ENCODE assay signal across 19 cellular contexts in the genomic region with DNA sequence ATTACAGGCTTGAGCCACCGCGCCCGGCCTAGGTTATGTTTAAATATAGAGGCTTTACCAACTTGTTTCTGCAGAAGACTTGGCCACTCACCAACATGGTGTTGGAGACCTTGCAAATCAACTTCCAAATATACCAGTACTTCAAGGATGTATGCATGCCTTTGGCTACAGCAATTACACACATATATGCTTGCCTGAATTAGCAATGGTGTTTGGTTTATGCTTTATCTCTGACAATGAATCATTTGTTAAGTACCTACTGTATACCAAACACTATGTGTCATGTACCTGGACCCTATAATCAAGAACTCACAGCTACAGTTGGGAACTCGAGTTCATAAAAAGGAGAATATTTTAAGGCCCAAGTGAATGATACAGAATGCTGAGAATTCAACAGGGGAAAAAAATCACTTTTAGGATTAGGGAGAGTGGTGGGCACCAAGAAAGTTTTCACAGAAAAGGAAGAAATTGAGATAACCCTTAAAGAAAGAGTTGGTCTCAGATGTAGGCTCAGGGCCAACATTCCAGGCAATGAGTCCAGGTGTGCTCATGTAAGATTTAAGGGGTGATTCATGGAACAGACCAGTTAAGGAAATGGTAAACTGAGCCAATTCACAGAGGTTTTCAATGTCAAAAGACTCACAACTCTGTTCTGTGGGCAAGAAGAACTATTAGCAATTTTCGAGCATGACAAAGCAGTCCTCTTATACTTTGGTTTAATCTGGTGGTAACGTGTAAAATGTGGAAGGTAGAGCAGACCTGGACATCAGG.
A peak's percentile ranks its signal among the peaks of the same experiment; 100 is the strongest.
DNase-seq lines count a peak whose midpoint lies in the region; ATAC-seq, FAIRE-seq and TF ChIP-seq lines count a peak whose summit lies in the region.
"Had no signal": no experiment of that assay in that cellular context is flagged by ENCODE, and none has a peak within 500 bp of the region (broad histone marks: within the 10 kb centered on the region; RNA-seq: fewer than 3 reads in every experiment).

No MANE protein-coding gene starts in this region.

- CTCF ChIA-PET in RWPE1 (lab: Yijun Ruan, JAX): no interaction called here

- peak; percentile 82 for ATAC-seq in esophagus mucosa
- no peak for ATAC-seq in GM19395 (IDR thresholded peaks at IDR 0.05; ENCODE audit: unreplicated experiment)
- ATAC-seq: GM23338 had no signal

- no peaks in the 10 kb centered on the region for H3K79me2 ChIP-seq in astrocyte (ENCODE audit: insufficient read depth, low read length)

- no peaks in the 10 kb centered on the region for H3K36me3 ChIP-seq in astrocyte (ENCODE audit: insufficient read depth, low read length)
- H3K36me3 ChIP-seq: BLaER1 treated with 17β-estradiol and CSF1 and Interleukin-3, amounts not matched to agents 10 nM and 100 nM had no signal

- H3K36me3 Mint-ChIP-seq in astrocyte (ENCODE audit: low read depth, unreplicated experiment): no peaks in the 10 kb centered on the region

- no peak overlapping the region for H3K4me2 ChIP-seq in astrocyte (ENCODE audit: low read length)
- H3K4me2 ChIP-seq: BLaER1 treated with 17β-estradiol and CSF1 and Interleukin-3, amounts not matched to agents 10 nM and 100 nM; GM23338 had no signal

- H4K20me1 ChIP-seq in astrocyte (ENCODE audit: insufficient read depth, low read length): no peaks in the 10 kb centered on the region
- H4K20me1 ChIP-seq: BLaER1 treated with 17β-estradiol and CSF1 and Interleukin-3, amounts not matched to agents 10 nM and 100 nM had no signal

- H3K27ac Mint-ChIP-seq in astrocyte (ENCODE audit: unreplicated experiment): no peak overlapping the region
- H3K27ac Mint-ChIP-seq: B cell; CD4-positive, alpha-beta T cell; GM23338; HFFc6 had no signal

- peaks cover 1% of the 10 kb centered on the region for H3K4me1 Mint-ChIP-seq in astrocyte (ENCODE audit: low read depth, unreplicated experiment)
- H3K4me1 Mint-ChIP-seq: B cell had no signal

- no peak overlapping the region for H3K4me3 ChIP-seq in astrocyte (ENCODE audit: insufficient read depth, low read depth, low read length)
- H3K4me3 ChIP-seq: BLaER1 treated with 17β-estradiol and CSF1 and Interleukin-3, amounts not matched to agents 10 nM and 100 nM; GM23338 had no signal

- no peaks in the 10 kb centered on the region for H3K9me3 ChIP-seq in astrocyte (ENCODE audit: insufficient read depth, low read depth, low read length)
- H3K9me3 ChIP-seq: BLaER1 treated with 17β-estradiol and CSF1 and Interleukin-3, amounts not matched to agents 10 nM and 100 nM; Caco-2 had no signal

- peaks cover 3% of the 10 kb centered on the region for H3K27me3 ChIP-seq in astrocyte (ENCODE audit: insufficient read depth, low read length)

- TF ChIP-seq CTCF in RWPE1 (conservative IDR thresholded peaks at IDR 0.05; ENCODE audit: low read depth): no peak
- no peak for TF ChIP-seq CTCF in astrocyte (IDR thresholded peaks at IDR 0.05; ENCODE audit: insufficient read depth, low read depth, low read length)

- DNase-seq in RWPE1 (ENCODE audit: low spot score) (peak; percentile 16), astrocyte (ENCODE audit: low read depth) (no peak), CD1c-positive myeloid dendritic cell (ENCODE audit: extremely low spot score) (no peak), DMS79 (lab: John Stamatoyannopoulos, UW) (no peak)
- DNase-seq: Caco-2; CD4-positive, alpha-beta T cell; GDM1; HCEC 1CT; HFFc6 had no signal

- POLR2A ChIA-PET in RWPE1 (lab: Yijun Ruan, JAX; ENCODE audit: low non-redundant PET): no interaction called here

- H3K27ac ChIP-seq in RWPE1: no peak overlapping the region
- H3K27ac ChIP-seq in astrocyte (ENCODE audit: low read depth, low read length): no peak overlapping the region
- H3K27ac ChIP-seq: BLaER1 treated with 17β-estradiol and CSF1 and Interleukin-3, amounts not matched to agents 10 nM and 100 nM; HL-60 had no signal

- no peak overlapping the region for H3K9ac ChIP-seq in astrocyte (ENCODE audit: low read length)
- H3K9ac ChIP-seq: BLaER1 treated with 17β-estradiol and CSF1 and Interleukin-3, amounts not matched to agents 10 nM and 100 nM had no signal

- H3K9me3 Mint-ChIP-seq in astrocyte (ENCODE audit: unreplicated experiment): no peaks in the 10 kb centered on the region
- H3K9me3 Mint-ChIP-seq: CD4-positive, alpha-beta T cell; GM23338; HFFc6 had no signal

- peaks cover 25% of the 10 kb centered on the region for H3K27me3 Mint-ChIP-seq in astrocyte (ENCODE audit: low read depth, unreplicated experiment)
- H3K27me3 Mint-ChIP-seq: B cell had no signal

- H2AFZ ChIP-seq in astrocyte (ENCODE audit: low read depth, low read length): no peak overlapping the region
- H2AFZ ChIP-seq: GM23338 had no signal

- FAIRE-seq in astrocyte (lab: Jason Lieb, UNC): peak; percentile 75
- FAIRE-seq: D721Med, GM12892, GM18507, H54 had no signal

- H3K4me3 Mint-ChIP-seq in astrocyte (ENCODE audit: unreplicated experiment): no peak overlapping the region
- H3K4me3 Mint-ChIP-seq: B cell; CD4-positive, alpha-beta T cell; GM23338; HFFc6 had no signal

- H3K4me1 ChIP-seq in astrocyte (ENCODE audit: insufficient read depth, low read length): no peaks in the 10 kb centered on the region
